ENCODE assay signal across 7 cellular contexts in the genomic region with DNA sequence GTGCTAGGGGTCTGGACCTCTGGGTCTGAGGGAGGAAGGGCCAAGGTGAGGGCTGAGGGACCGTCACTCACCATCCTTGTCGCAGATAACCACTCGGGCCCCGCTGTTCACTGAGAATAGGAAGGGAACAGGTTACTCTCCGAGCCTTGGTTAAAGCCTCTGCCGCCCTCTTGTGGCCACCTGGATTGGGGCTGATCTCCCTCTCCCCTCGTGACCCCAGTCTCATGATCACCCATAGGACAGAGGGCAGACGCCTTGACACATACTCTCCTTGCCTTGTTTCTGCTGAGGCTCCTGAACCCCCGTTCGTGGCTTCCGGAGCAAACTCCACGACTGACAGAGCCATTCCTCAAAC.
DNase-seq lines count a peak whose midpoint lies in the region; ATAC-seq and TF ChIP-seq lines count a peak whose summit lies in the region.

No MANE protein-coding gene starts in this region.

- peak overlapping the region; percentile 68 for H3K4me3 ChIP-seq in coronary artery

- peak; percentile 72 for ATAC-seq in GM18498 (IDR thresholded peaks at IDR 0.05; ENCODE audit: unreplicated experiment)
- peak; percentile 71 for ATAC-seq in HG03342 (IDR thresholded peaks at IDR 0.05; ENCODE audit: unreplicated experiment)

- H3K27ac ChIP-seq in coronary artery, result peak overlapping the region; percentile 85 to 88

- peak; percentile 90 to 95 for DNase-seq in NCI-H524 (lab: John Stamatoyannopoulos, UW)
- peak; percentile 91 to 96 for DNase-seq in activated CD4-positive, alpha-beta T cell treated with anti-CD3 and anti-CD28 coated beads for 4 hours
- peak; percentile 93 for DNase-seq in coronary artery (ENCODE audit: low spot score)
- peak; percentile 96 for DNase-seq in left kidney (ENCODE audit: low read depth, low spot score)
- peak; percentile 94 for DNase-seq in stimulated activated CD4-positive, alpha-beta T cell treated with anti-CD3 and anti-CD28 coated beads, Interleukin-1b, Interleukin-23, amount 100 ng/mL, for 48 hours

- TF ChIP-seq CTCF in coronary artery (IDR thresholded peaks at IDR 0.05), result peak; percentile 74

Comparison
In these comparisons a context has a peak if more than half of its experiments do, and no peak if none do; other contexts are left out.
1. Peak in every context shown above with its lines: DNase-seq, ATAC-seq, H3K4me3 ChIP-seq and H3K27ac ChIP-seq.